8 cellular contexts compared by ENCODE assay signal in genomic region chr20:30723934-30724744, GRCh38.
DNase-seq lines count a peak whose midpoint lies in the region; ATAC-seq and TF ChIP-seq lines count a peak whose summit lies in the region.
"Not testable (repeated sequence)": the region's sequence is repeated elsewhere in the genome, so short reads cannot be mapped to it uniquely, and the experiment has no call there.

No MANE protein-coding gene starts in this region.

- CTCF ChIA-PET in CD4-positive, alpha-beta T cell (lab: Charles Lee), result not testable (repeated sequence)
- CTCF ChIA-PET in RWPE1 (lab: Yijun Ruan, JAX), result interaction anchor here (0.6 kb wide), 1 partner anchor 1275 kb away, joined by 3 read pairs; no protein-coding TSS in a partner anchor

- H2BK120ac ChIP-seq in mesenchymal stem cell (ENCODE audit: low read depth, low read length), result not testable (repeated sequence)

- H3K23ac ChIP-seq in mesenchymal stem cell (ENCODE audit: low read length in 2 of 2), result not testable (repeated sequence)

- H2AFZ ChIP-seq in mesenchymal stem cell (ENCODE audit: low read depth, low read length), result not testable (repeated sequence)

- H3K36me3 ChIP-seq in MG63; colonic mucosa; mesenchymal stem cell (ENCODE audit: control insufficient read depth in 1 of 2, insufficient read depth in 2 of 2, low read depth in 1 of 2, low read length in 2 of 2): not testable (repeated sequence)

- not testable (repeated sequence) for H4K91ac ChIP-seq in mesenchymal stem cell (ENCODE audit: low read length)

- H3K4me3 Mint-ChIP-seq in CD4-positive, alpha-beta T cell, result peak overlapping the region; percentile 58

- H3K27me3 Mint-ChIP-seq in CD4-positive, alpha-beta T cell, result not testable (repeated sequence)

- H4K8ac ChIP-seq in mesenchymal stem cell (ENCODE audit: low read length), result not testable (repeated sequence)

- H3K9me3 Mint-ChIP-seq in CD4-positive, alpha-beta T cell, result not testable (repeated sequence)

- peak overlapping the region; percentile 22 for H3K4me2 ChIP-seq in mesenchymal stem cell (ENCODE audit: low read length, poor library complexity, severe bottlenecking)

- not testable (repeated sequence) for H3K27ac ChIP-seq in CD4-positive, alpha-beta T cell (ENCODE audit: low read depth, low read length); RWPE1; colonic mucosa; right cardiac atrium (ENCODE audit: low read length); mesenchymal stem cell (ENCODE audit: low read length, poor library complexity, severe bottlenecking)

- not testable (repeated sequence) for H2BK12ac ChIP-seq in mesenchymal stem cell (ENCODE audit: low read length in 2 of 2)

- not testable (repeated sequence) for H3K4me1 ChIP-seq in colonic mucosa; right cardiac atrium (ENCODE audit: control insufficient read depth, insufficient read depth, low read length); mesenchymal stem cell (ENCODE audit: control insufficient read depth, insufficient read depth, low read depth, low read length)

- H3K4ac ChIP-seq in mesenchymal stem cell (ENCODE audit: low read depth in 1 of 2, low read length in 2 of 2), result not testable (repeated sequence)

- not testable (repeated sequence) for H3K9ac ChIP-seq in colonic mucosa (ENCODE audit: low read depth in 2 of 2, low read length in 2 of 2); mesenchymal stem cell (ENCODE audit: low read length)

- peak overlapping the region; percentile 42 for H3K4me3 ChIP-seq in MG63
- H3K4me3 ChIP-seq in colonic mucosa, result peak overlapping the region; percentile 7
- H3K4me3 ChIP-seq in right cardiac atrium (ENCODE audit: low read length), result peak overlapping the region; percentile 35
- peak overlapping the region in 1 of 2 experiments; percentile 36 for H3K4me3 ChIP-seq in mesenchymal stem cell (ENCODE audit: insufficient read depth in 1 of 2, low read depth in 1 of 2, low read length in 2 of 2)

- H2BK5ac ChIP-seq in mesenchymal stem cell (ENCODE audit: low read depth, low read length, poor library complexity, severe bottlenecking), result not testable (repeated sequence)

- H3K9me3 ChIP-seq in CD4-positive, alpha-beta T cell (ENCODE audit: control insufficient read depth, low read length); MG63; colonic mucosa; right cardiac atrium (ENCODE audit: control insufficient read depth, low read length); mesenchymal stem cell (ENCODE audit: control insufficient read depth, low read length): not testable (repeated sequence)

- not testable (repeated sequence) for TF ChIP-seq CTCF in CD4-positive, alpha-beta T cell (IDR thresholded peaks at IDR 0.05); RWPE1 (conservative IDR thresholded peaks at IDR 0.05; ENCODE audit: low read depth); colonic mucosa (IDR thresholded peaks at IDR 0.05)

- POLR2A ChIA-PET in CD4-positive, alpha-beta T cell (lab: Charles Lee); RWPE1 (lab: Yijun Ruan, JAX; ENCODE audit: low non-redundant PET): not testable (repeated sequence)

- H3K14ac ChIP-seq in mesenchymal stem cell (ENCODE audit: low read length in 2 of 2), result not testable (repeated sequence)

- intact Hi-C loops in CD4-positive, alpha-beta T cell (cut with DNase I, micrococcal nuclease); colonic mucosa (cut with DNase I); right cardiac atrium (cut with DNase I): not testable (repeated sequence)

- not testable (repeated sequence) for H3K36me3 Mint-ChIP-seq in CD4-positive, alpha-beta T cell (ENCODE audit: low read depth)

- 15% methylated on average over 54 of the region's 56 CpGs for WGBS in right cardiac atrium
- 54% methylated on average over 43 of the region's 56 CpGs for WGBS in mesenchymal stem cell

- not testable (repeated sequence) for H3K4me1 Mint-ChIP-seq in CD4-positive, alpha-beta T cell (ENCODE audit: low read depth)

- H3K27me3 ChIP-seq in CD4-positive, alpha-beta T cell (ENCODE audit: control insufficient read depth, insufficient read depth, low read length); MG63; colonic mucosa; right cardiac atrium (ENCODE audit: control insufficient read depth, insufficient read depth); mesenchymal stem cell (ENCODE audit: control insufficient read depth in 1 of 2, insufficient read depth in 1 of 2, low read length in 2 of 2): not testable (repeated sequence)

- not testable (repeated sequence) for ATAC-seq in CD4-positive, alpha-beta T cell (ENCODE audit: poor library complexity); right cardiac atrium

- not testable (repeated sequence) for H3K27ac Mint-ChIP-seq in CD4-positive, alpha-beta T cell

- H3K79me1 ChIP-seq in mesenchymal stem cell (replicated peaks; ENCODE audit: low read length, poor library complexity, severe bottlenecking), result not testable (repeated sequence)

- H2BK15ac ChIP-seq in mesenchymal stem cell (ENCODE audit: low read depth, poor library complexity, severe bottlenecking), result not testable (repeated sequence)

- DNase-seq in CD4-positive, alpha-beta T cell; mesenchymal stem cell: not testable (repeated sequence)
- peak; percentile 70 for DNase-seq in MG63
- peak; percentile 15 for DNase-seq in RWPE1 (ENCODE audit: low spot score)
- DNase-seq in activated CD8-positive, alpha-beta memory T cell treated with anti-CD3 and anti-CD28 coated beads, Interleukin-2, amount 50 U/mL, for 48 hours, result peak; percentile 55
- DNase-seq in colonic mucosa, result peak; percentile 77
- peak in 2 of 3 donors; percentile 69 to 81 for DNase-seq in right cardiac atrium
- peak; percentile 49 for DNase-seq in stimulated activated CD8-positive, alpha-beta memory T cell treated with anti-CD3 and anti-CD28 coated beads, Interleukin-4, amount 100 ng/mL, for 48 hours

- H3K18ac ChIP-seq in mesenchymal stem cell (ENCODE audit: low read depth in 1 of 2, low read length in 2 of 2), result not testable (repeated sequence)

- H2AK5ac ChIP-seq in mesenchymal stem cell (ENCODE audit: low read length, severe bottlenecking), result not testable (repeated sequence)
